ENCODE assay signal across 8 cellular contexts in the genomic region with DNA sequence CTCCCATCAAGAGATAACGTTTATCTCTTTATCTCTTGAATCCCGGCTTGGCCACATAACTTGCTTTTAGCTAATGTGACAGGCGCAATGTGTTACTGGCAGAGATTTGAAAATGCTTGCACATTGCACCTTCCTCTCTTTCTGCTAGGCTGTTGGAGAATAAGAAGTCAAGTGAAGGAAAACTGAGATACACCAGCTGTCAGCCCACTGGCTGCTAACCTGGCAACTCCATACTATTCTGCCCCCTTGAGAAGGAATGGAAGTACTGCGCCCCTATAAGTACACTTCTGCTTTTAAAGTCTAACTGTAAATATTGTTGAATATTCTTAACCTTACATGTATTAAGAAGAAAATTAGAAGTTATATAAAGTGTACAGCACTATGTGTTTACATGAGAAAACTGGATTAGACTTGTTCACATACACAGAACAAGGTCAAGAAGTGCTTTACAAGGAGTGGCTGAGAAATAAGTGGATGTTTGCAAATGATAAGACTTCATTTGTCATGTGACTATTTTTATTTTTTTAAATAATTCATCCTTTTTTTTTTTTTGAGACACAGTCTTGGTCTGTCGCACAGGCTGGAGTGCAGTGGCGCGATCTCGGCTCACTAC.
DNase-seq lines count a peak whose midpoint lies in the region; ATAC-seq and TF ChIP-seq lines count a peak whose summit lies in the region.

No MANE protein-coding gene starts in this region.

- H3K27ac Mint-ChIP-seq in nephron = peak overlapping the region in 2 of 3 experiments; percentile 10 to 55

- dilution Hi-C loops in mammary epithelial cell (cut with HindIII; ENCODE audit: low sequenced_read_pairs) = no loop called here

- CTCF ChIA-PET in mammary epithelial cell (lab: Charles Lee; ENCODE audit: low non-redundant PET) = no interaction called here

- no peak overlapping the region for H2AFZ ChIP-seq in mammary epithelial cell (ENCODE audit: low read depth, low read length)

- H3K27ac ChIP-seq in mammary epithelial cell (ENCODE audit: insufficient read depth, low read depth, low read length) = no peak overlapping the region

- no peak overlapping the region for H3K9ac ChIP-seq in mammary epithelial cell (ENCODE audit: insufficient read depth, low read length)

- ATAC-seq in GM19395 (IDR thresholded peaks at IDR 0.05; ENCODE audit: unreplicated experiment) = peak; percentile 84

- no peaks in the 10 kb centered on the region for H3K79me2 ChIP-seq in mammary epithelial cell (ENCODE audit: insufficient read depth, low read length)

- H3K9me3 ChIP-seq in mammary epithelial cell (replicated peaks; ENCODE audit: insufficient read depth, low read length) = no peaks in the 10 kb centered on the region

- no peaks in the 10 kb centered on the region for H3K27me3 ChIP-seq in mammary epithelial cell (ENCODE audit: insufficient read depth, low read length)

- in situ Hi-C loops in mammary epithelial cell (cut with MboI; ENCODE audit: low sequenced_read_pairs in 2 of 2) = no loop called here

- no peak overlapping the region for H3K4me2 ChIP-seq in mammary epithelial cell (ENCODE audit: insufficient read depth, low read depth, low read length)

- H3K4me3 Mint-ChIP-seq in nephron = no peak overlapping the region

- 87% methylated on average over 7 of the region's 8 CpGs for WGBS in mammary epithelial cell (ENCODE audit: low coverage, missing lambda C conversion rate)

- intact Hi-C loops in mammary epithelial cell (cut with micrococcal nuclease) = loop anchor here (2.0 to 10.0 kb wide), 4 partner anchors 83 to 403 kb away; no protein-coding TSS in a partner anchor

- no peak for DNase-seq in AG10803 (ENCODE audit: low read depth)
- DNase-seq in Kasumi-1 (lab: John Stamatoyannopoulos, UW) = peak; percentile 69 to 73
- peak; percentile 53 for DNase-seq in mammary epithelial cell
- DNase-seq in NCI-H526 treated with DMSO at 0.1 percent for 48 hours (lab: John Stamatoyannopoulos, UW) = no peak
- no peak for DNase-seq in NCI-H524 treated with DMSO at 0.1 percent for 48 hours (lab: John Stamatoyannopoulos, UW)
- no peak for DNase-seq in effector CD8-positive, alpha-beta T cell (lab: John Stamatoyannopoulos, UW)

- TF ChIP-seq CTCF in AG10803 (conservative IDR thresholded peaks at IDR 0.05; ENCODE audit: low read length) (peak; percentile 43), mammary epithelial cell (conservative IDR thresholded peaks at IDR 0.05 in 1 of 2, IDR thresholded peaks at IDR 0.05 in 1 of 2; ENCODE audit: extremely low read depth in 1 of 2, insufficient read depth in 1 of 2, low read depth in 1 of 2, low read length in 2 of 2) (peak; percentile 54 to 63), nephron (IDR thresholded peaks at IDR 0.05; ENCODE audit: unreplicated experiment in 3 of 3) (peak; percentile 44 to 55 (median 55))

- H3K9me3 Mint-ChIP-seq in nephron = peaks cover 12% of the 10 kb centered on the region

- no peaks in the 10 kb centered on the region for H3K36me3 ChIP-seq in mammary epithelial cell (ENCODE audit: insufficient read depth, low read length)

- no peaks in the 10 kb centered on the region for H3K36me3 Mint-ChIP-seq in nephron (ENCODE audit: low read depth)

- no TSS peak for BruUV-seq in mammary epithelial cell (replicated peaks; lab: Mats Ljungman, UMichigan)

- H3K4me1 ChIP-seq in mammary epithelial cell (ENCODE audit: insufficient read depth, low read length) = peaks cover 3% of the 10 kb centered on the region

- H3K27me3 Mint-ChIP-seq in nephron (ENCODE audit: low read depth) = no peaks in the 10 kb centered on the region

- H3K4me3 ChIP-seq in AG10803 (ENCODE audit: low read length) (no peak overlapping the region), mammary epithelial cell (replicated peaks in 1 of 3; ENCODE audit: insufficient read depth in 1 of 3, low read depth in 2 of 3, low read length in 3 of 3) (no peak overlapping the region)

- peaks cover 21% of the 10 kb centered on the region for H3K4me1 Mint-ChIP-seq in nephron

- no peaks in the 10 kb centered on the region for H4K20me1 ChIP-seq in mammary epithelial cell (ENCODE audit: insufficient read depth, low read length)

Comparison
In these comparisons a context has a peak if more than half of its experiments do, and no peak if none do; other contexts are left out.
1. DNase-seq: peak in Kasumi-1 (2 of 2) and mammary epithelial cell (single experiment); none in AG10803 (single experiment), NCI-H526 treated with DMSO at 0.1 percent for 48 hours (single experiment), NCI-H524 treated with DMSO at 0.1 percent for 48 hours (single experiment) and effector CD8-positive, alpha-beta T cell (single experiment).
2. Peak in every context shown above with its lines, with median percentiles within 50 percentile points of each other: CTCF ChIP-seq.